ENCODE assay signal across 8 cellular contexts in the genomic region with DNA sequence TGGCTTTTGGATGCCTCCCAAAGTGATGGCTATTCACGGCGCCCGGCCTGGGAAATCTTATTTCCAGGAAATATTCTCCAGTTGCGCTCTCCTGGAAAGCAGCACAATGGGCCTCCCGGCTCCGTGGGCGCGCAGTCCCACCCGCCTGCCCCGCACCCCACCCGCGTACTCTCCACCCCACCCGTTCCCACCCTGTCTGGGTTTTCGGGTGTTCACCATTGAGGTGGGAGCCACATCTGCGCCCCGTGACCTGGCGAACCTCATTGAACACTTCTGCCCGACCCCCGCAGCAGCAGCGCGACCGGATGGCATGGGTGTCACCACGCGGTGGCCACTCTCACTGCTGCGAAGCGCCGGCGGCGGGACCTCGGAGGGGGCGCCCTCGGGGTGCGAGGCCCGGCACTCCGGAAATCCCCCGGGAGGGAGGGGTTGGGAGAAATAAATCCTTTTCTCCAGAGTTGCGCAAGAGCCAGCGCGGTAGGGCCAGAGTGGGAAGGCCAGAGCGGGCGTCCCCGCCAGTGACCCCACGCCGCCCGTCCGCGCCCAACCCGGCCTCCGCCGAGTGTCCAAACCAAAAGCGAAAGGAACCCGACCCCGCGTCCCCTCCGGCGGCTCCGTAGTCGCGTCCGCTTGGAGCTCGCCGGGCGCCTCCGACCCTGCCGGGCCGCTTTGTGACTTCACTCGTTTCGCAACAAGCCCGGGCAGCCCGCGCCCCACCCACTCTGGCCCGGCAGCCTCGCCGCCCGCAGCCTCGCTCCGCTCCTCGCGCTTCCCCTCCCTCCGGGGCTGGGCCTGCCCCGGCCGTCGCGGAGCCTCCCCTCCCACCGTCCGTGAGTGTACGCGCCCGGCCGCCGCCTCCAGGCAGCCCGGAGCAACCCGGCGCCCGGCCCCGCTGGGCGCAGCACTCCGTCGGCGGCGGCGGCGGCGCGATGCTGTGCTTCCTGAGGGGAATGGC. TPM values are rescaled to one million over a fixed set of nuclear protein-coding genes. Genes with fewer than 3 reads are reported as not detected.
DNase-seq lines count a peak whose midpoint lies in the region; ATAC-seq and TF ChIP-seq lines count a peak whose summit lies in the region.

A gene with protein sequence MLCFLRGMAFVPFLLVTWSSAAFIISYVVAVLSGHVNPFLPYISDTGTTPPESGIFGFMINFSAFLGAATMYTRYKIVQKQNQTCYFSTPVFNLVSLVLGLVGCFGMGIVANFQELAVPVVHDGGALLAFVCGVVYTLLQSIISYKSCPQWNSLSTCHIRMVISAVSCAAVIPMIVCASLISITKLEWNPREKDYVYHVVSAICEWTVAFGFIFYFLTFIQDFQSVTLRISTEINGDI (plus strand): TSS at position 720 of the 955 bp plus-strand sequence. CDS start 210 bp downstream, at position 930.

- H3K9me3 Mint-ChIP-seq in activated CD4-positive, alpha-beta T cell treated with anti-CD3 and anti-CD28 coated beads, Interleukin-2, amount 10 ng/mL, durations not matched to agents 24 days and 14 days = no peaks in the 10 kb centered on the region

- intact Hi-C loops in activated CD4-positive, alpha-beta T cell treated with anti-CD3 and anti-CD28 coated beads, Interleukin-2, amount 10 ng/mL, durations not matched to agents 24 days and 14 days (cut with micrococcal nuclease) = loop anchor here (2.0 to 5.0 kb wide), 3 partner anchors 46 to 605 kb away; a partner anchor contains a TSS
- intact Hi-C loops in left colon (cut with DNase I, micrococcal nuclease) = no loop called here

- DNase-seq in A172 (ENCODE audit: low spot score) (peak; percentile 72), NCI-H2171 (lab: John Stamatoyannopoulos, UW) (peak; percentile 47), coronary artery (ENCODE audit: low spot score) (peak; percentile 93), left colon (peak; percentile 92 to 93)
- DNase-seq in activated CD4-positive, alpha-beta T cell treated with anti-CD3 and anti-CD28 coated beads, Interleukin-2, amount 10 ng/mL, durations not matched to agents 24 days and 14 days = peak; percentile 94
- DNase-seq in stimulated activated CD4-positive, alpha-beta T cell treated with anti-CD3 and anti-CD28 coated beads, Interleukin-1b, Interleukin-23, amount 100 ng/mL, for 4 hours (ENCODE audit: low read depth in 2 of 2) = peak; percentile 50 to 65

- peak within 1 kb of the TSS; percentile 84 for H3K4me3 ChIP-seq in coronary artery

- H3K27ac ChIP-seq in coronary artery = peak within 1 kb of the TSS; percentile 86 to 96

- peaks cover 16% of the 10 kb centered on the region for H3K4me1 Mint-ChIP-seq in activated CD4-positive, alpha-beta T cell treated with anti-CD3 and anti-CD28 coated beads, Interleukin-2, amount 10 ng/mL, durations not matched to agents 24 days and 14 days

- peaks cover 8% of the 10 kb centered on the region for H3K36me3 Mint-ChIP-seq in activated CD4-positive, alpha-beta T cell treated with anti-CD3 and anti-CD28 coated beads, Interleukin-2, amount 10 ng/mL, durations not matched to agents 24 days and 14 days (ENCODE audit: low read depth)

- peaks cover 2% of the 10 kb centered on the region for H3K27me3 Mint-ChIP-seq in activated CD4-positive, alpha-beta T cell treated with anti-CD3 and anti-CD28 coated beads, Interleukin-2, amount 10 ng/mL, durations not matched to agents 24 days and 14 days

- peak within 1 kb of the TSS; percentile 90 for H3K27ac Mint-ChIP-seq in activated CD4-positive, alpha-beta T cell treated with anti-CD3 and anti-CD28 coated beads, Interleukin-2, amount 10 ng/mL, durations not matched to agents 24 days and 14 days

- TF ChIP-seq CTCF in coronary artery (IDR thresholded peaks at IDR 0.05) = no peak

- peak within 1 kb of the TSS; percentile 95 for H3K4me3 Mint-ChIP-seq in activated CD4-positive, alpha-beta T cell treated with anti-CD3 and anti-CD28 coated beads, Interleukin-2, amount 10 ng/mL, durations not matched to agents 24 days and 14 days

- ATAC-seq in GM18498 (IDR thresholded peaks at IDR 0.05; ENCODE audit: unreplicated experiment) (peak; percentile 91), HG02884 (IDR thresholded peaks at IDR 0.05; ENCODE audit: unreplicated experiment) (peak; percentile 80), left colon (peak; percentile 96)

RNA-seq across cellular contexts. Expression of the gene that starts here (rescaled TPM):
- 32.6 and 37.3 TPM in 2 replicates for total RNA-seq in A172 (2014; rRNA removed; shearing (Covaris generic))
- 4.3 and 4.6 TPM in 2 replicates for total RNA-seq in activated CD4-positive, alpha-beta T cell treated with anti-CD3 and anti-CD28 coated beads, Interleukin-2, amount 10 ng/mL, durations not matched to agents 24 days and 14 days
- total RNA-seq in left colon = 1 to 10 TPM; 5.3 to 6.4 TPM

Comparison
In these comparisons a context has a peak if more than half of its experiments do, and no peak if none do; other contexts are left out.
1. Peak in every context shown above with its lines: DNase-seq, ATAC-seq, H3K4me3 ChIP-seq and H3K27ac ChIP-seq.